Comparison of ENCODE assay signal across 12 cellular contexts in genomic region chr12:26863515-26863914, GRCh38. TPM values are rescaled to one million over a fixed set of nuclear protein-coding genes. Genes with fewer than 3 reads are reported as not detected.
DNase-seq lines count a peak whose midpoint lies in the region; ATAC-seq and TF ChIP-seq lines count a peak whose summit lies in the region.
"Had no signal": no experiment of that assay in that cellular context is flagged by ENCODE, and none has a peak within 500 bp of the region (broad histone marks: within the 10 kb centered on the region; RNA-seq: fewer than 3 reads in every experiment).

No MANE protein-coding gene starts in this region.

- H3K79me2 ChIP-seq in GM23248 (ENCODE audit: insufficient read depth) (no peaks in the 10 kb centered on the region), OCI-LY7 (ENCODE audit: insufficient read depth, low read depth, low read length) (no peaks in the 10 kb centered on the region), fibroblast of lung (ENCODE audit: control insufficient read depth, insufficient read depth, low read length) (no peaks in the 10 kb centered on the region)

- no peak overlapping the region for H3K4me2 ChIP-seq in GM23248 (ENCODE audit: unreplicated experiment)
- no peak overlapping the region for H3K4me2 ChIP-seq in OCI-LY7 (ENCODE audit: low read length)
- H3K4me2 ChIP-seq in fibroblast of lung (ENCODE audit: extremely low read depth, insufficient read depth, low read length) = no peak overlapping the region

- H3K27me3 ChIP-seq in BE2C = no peaks in the 10 kb centered on the region; the same call in 1 of the 2 replicates
- H3K27me3 ChIP-seq in GM23248 (replicated peaks; ENCODE audit: insufficient read depth) = no peaks in the 10 kb centered on the region; the same call in 1 of the 2 replicates
- no peaks in the 10 kb centered on the region for H3K27me3 ChIP-seq in fibroblast of lung (ENCODE audit: control insufficient read depth, insufficient read depth, low read length)
- no peaks in the 10 kb centered on the region for H3K27me3 ChIP-seq in stomach

- peaks cover under 1% of the 10 kb centered on the region for H3K4me1 Mint-ChIP-seq in endothelial cell (ENCODE audit: unreplicated experiment)

- no peaks in the 10 kb centered on the region for H3K36me3 ChIP-seq in BE2C
- H3K36me3 ChIP-seq in GM23248 (ENCODE audit: low read depth) = no peaks in the 10 kb centered on the region
- no peaks in the 10 kb centered on the region for H3K36me3 ChIP-seq in OCI-LY7 (ENCODE audit: insufficient read depth, low read length)
- no peaks in the 10 kb centered on the region for H3K36me3 ChIP-seq in fibroblast of lung (ENCODE audit: control insufficient read depth, insufficient read depth, low read length)
- H3K36me3 ChIP-seq in stomach = no peaks in the 10 kb centered on the region

- TF ChIP-seq EP300 in stomach (IDR thresholded peaks at IDR 0.05) = no peak

- H3K27ac Mint-ChIP-seq in endothelial cell (ENCODE audit: unreplicated experiment) = no peak overlapping the region

- no peak for TF ChIP-seq POLR2A in stomach (IDR thresholded peaks at IDR 0.05)

- H2AFZ ChIP-seq in GM23248 = no peak overlapping the region
- no peak overlapping the region for H2AFZ ChIP-seq in OCI-LY7 (ENCODE audit: low read length)
- no peak overlapping the region for H2AFZ ChIP-seq in fibroblast of lung (ENCODE audit: low read length)

- H3K9me3 ChIP-seq in BE2C (no peaks in the 10 kb centered on the region), GM23248 (ENCODE audit: low read depth) (no peaks in the 10 kb centered on the region), OCI-LY7 (ENCODE audit: low read length) (no peaks in the 10 kb centered on the region; the same call in 1 of the 2 replicates), fibroblast of lung (ENCODE audit: control insufficient read depth, insufficient read depth, low read depth, low read length) (no peaks in the 10 kb centered on the region), stomach (no peaks in the 10 kb centered on the region)

- DNase-seq in BE2C (no peak), GM23248 (peak; percentile 32), OCI-LY7 (ENCODE audit: low spot score) (peak; percentile 50), fibroblast of lung (ENCODE audit: low read depth in 2 of 2) (peak in 1 of 2 donors; percentile 34), GF-D8 (lab: John Stamatoyannopoulos, UW) (no peak), stomach (no peak), endothelial cell (ENCODE audit: low spot score) (no peak)
- DNase-seq: activated effector memory CD4-positive, alpha-beta T cell treated with Interleukin-2 at 50 U/mL for 16 hours; NCI-H2029 treated with DMSO at 0.1 percent for 48 hours; stimulated activated naive CD4-positive, alpha-beta T cell treated with Interleukin-2 at 50 U/mL for 16 hours had no signal

- no peak overlapping the region for H3K4me3 Mint-ChIP-seq in endothelial cell (ENCODE audit: unreplicated experiment)

- no peak overlapping the region for H3K4me3 ChIP-seq in BE2C (ENCODE audit: low read depth, low read length)
- H3K4me3 ChIP-seq in GM23248 = no peak overlapping the region
- H3K4me3 ChIP-seq in OCI-LY7 (ENCODE audit: low read depth, low read length, poor library complexity, severe bottlenecking) = no peak overlapping the region
- H3K4me3 ChIP-seq in fibroblast of lung (replicated peaks in 1 of 4; ENCODE audit: control extremely low read depth in 1 of 4, insufficient read depth in 1 of 4, low read depth in 3 of 4, low read length in 4 of 4) = no peak overlapping the region
- H3K4me3 ChIP-seq in stomach = no peak overlapping the region
- H3K4me3 ChIP-seq: lung had no signal

- H3K36me3 Mint-ChIP-seq in endothelial cell (ENCODE audit: low read depth, unreplicated experiment) = no peaks in the 10 kb centered on the region

- no TSS peak for BruUV-seq in OCI-LY7 (replicated peaks; lab: Mats Ljungman, UMichigan)

- no peaks in the 10 kb centered on the region for H3K9me2 ChIP-seq in GM23248 (ENCODE audit: insufficient read depth)
- H3K9me2 ChIP-seq in OCI-LY7 (ENCODE audit: insufficient read depth, low read length) = no peaks in the 10 kb centered on the region

- H3K27ac ChIP-seq in GM23248 (no peak overlapping the region), OCI-LY7 (ENCODE audit: low read depth, low read length, poor library complexity, severe bottlenecking) (no peak overlapping the region), fibroblast of lung (ENCODE audit: insufficient read depth, low read length) (no peak overlapping the region), stomach (no peak overlapping the region)

- WGBS in GM23248 (ENCODE audit: low coverage in 1 of 2, low lambda C conversion rate in 2 of 2, missing lambda C conversion rate in 2 of 2), 2 experiments = 61 to 62% methylated on average over 4 of the region's 4 CpGs
- WGBS in stomach, 5 donors = 54 to 62% (median 58%) methylated on average over 4 of the region's 4 CpGs

- H4K20me1 ChIP-seq in GM23248 (ENCODE audit: insufficient read depth) (no peaks in the 10 kb centered on the region), OCI-LY7 (ENCODE audit: insufficient read depth, low read length) (no peaks in the 10 kb centered on the region), fibroblast of lung (ENCODE audit: control insufficient read depth, extremely low read depth, insufficient read depth, low read length) (no peaks in the 10 kb centered on the region)

- H3K4me1 ChIP-seq in BE2C = no peaks in the 10 kb centered on the region
- no peaks in the 10 kb centered on the region for H3K4me1 ChIP-seq in GM23248 (ENCODE audit: insufficient read depth)
- H3K4me1 ChIP-seq in OCI-LY7 (ENCODE audit: insufficient read depth, low read length, poor library complexity, severe bottlenecking) = peaks cover 5% of the 10 kb centered on the region
- no peaks in the 10 kb centered on the region for H3K4me1 ChIP-seq in fibroblast of lung (ENCODE audit: control insufficient read depth, extremely low read depth, insufficient read depth, low read length)
- H3K4me1 ChIP-seq in stomach = no peaks in the 10 kb centered on the region

- ATAC-seq in HG02885 (IDR thresholded peaks at IDR 0.05; ENCODE audit: poor library complexity, unreplicated experiment) = no peak

- in situ Hi-C loops in GM23248 (cut with MboI) = no loop called here

- 0 out of 2 replicates have a peak, but pooled peaks have one; percentile 7 for TF ChIP-seq CTCF in BE2C (IDR thresholded peaks at IDR 0.05; ENCODE audit: low read depth, low read length)
- TF ChIP-seq CTCF in OCI-LY7 (conservative IDR thresholded peaks at IDR 0.05; ENCODE audit: low read length) = peak; percentile 77
- TF ChIP-seq CTCF in fibroblast of lung (conservative IDR thresholded peaks at IDR 0.05 in 1 of 2, IDR thresholded peaks at IDR 0.05 in 1 of 2; ENCODE audit: low read depth in 1 of 2, low read length in 2 of 2) = peak; percentile 32 to 51
- TF ChIP-seq CTCF in stomach (IDR thresholded peaks at IDR 0.05) = no peak
- no peak for TF ChIP-seq CTCF in endothelial cell (IDR thresholded peaks at IDR 0.05; ENCODE audit: unreplicated experiment)

- CTCF ChIA-PET in OCI-LY7 (lab: Charles Lee; ENCODE audit: unreplicated experiment) = interaction anchor here (1.9 kb wide), 1 partner anchor 22 kb away, joined by 6 read pairs; no protein-coding TSS in a partner anchor

- POLR2A ChIA-PET in OCI-LY7 (lab: Charles Lee) = interaction anchor here (0.5 to 1.4 kb wide), 6 partner anchors 9 to 582 kb away, joined by 3 to 5 read pairs (median 4); no protein-coding TSS in a partner anchor

- no peaks in the 10 kb centered on the region for H3K9me3 Mint-ChIP-seq in endothelial cell (ENCODE audit: unreplicated experiment)

- no peaks in the 10 kb centered on the region for H3F3A ChIP-seq in GM23248 (ENCODE audit: insufficient read depth)

- H3K9ac ChIP-seq in GM23248 = no peak overlapping the region
- H3K9ac ChIP-seq in fibroblast of lung (ENCODE audit: insufficient read depth, low read length) = no peak overlapping the region

- H3K27me3 Mint-ChIP-seq in endothelial cell (ENCODE audit: unreplicated experiment) = peaks cover 2% of the 10 kb centered on the region

- intact Hi-C loops in OCI-LY7 (cut with micrococcal nuclease; ENCODE audit: unreplicated experiment) = no loop called here
- intact Hi-C loops in stomach (cut with DNase I; ENCODE audit: low total_unique reads) = no loop called here

RNA-seq across cellular contexts. Expression of gene ITPR2, which starts 30.5 kb away (rescaled TPM):
- 3.2 TPM for polyA plus RNA-seq in BE2C (2012; ENCODE audit: insufficient read depth, insufficient read length, low read depth)
- 9.1 and 9.2 TPM in 2 replicates for total RNA-seq in GM23248 (2014; rRNA removed; shearing (Covaris generic))
- 3.6 and 5.0 TPM in 2 replicates for polyA plus RNA-seq in GM23248 (2016; fragmentation: Nextera tagmentation; extraction: Ambion mirVana)
- 25.6 and 33.7 TPM in 2 replicates for total RNA-seq in OCI-LY7 (2014; rRNA removed; shearing (Covaris generic))
- total RNA-seq in OCI-LY7 (2022) = 44.7 and 56.6 TPM in 2 replicates
- 13.6 and 24.6 TPM in 2 replicates for total RNA-seq in fibroblast of lung
- polyA plus RNA-seq in fibroblast of lung = 3.6 and 5.1 TPM in 2 replicates
- 2.9 and 3.4 TPM in 2 replicates for polyA plus RNA-seq in fibroblast of lung (2012)
- polyA minus RNA-seq in fibroblast of lung (ENCODE audit: low replicate concordance) = 5.1 and 5.7 TPM in 2 replicates
- total RNA-seq in stomach = 100 to 1,000 TPM in 1 of 5 donors, 10 to 100 TPM in 4; 23.2 to 172 (median 37.1) TPM
- 1 to 10 TPM; 1.4 to 2.3 (median 1.8) TPM for polyA plus RNA-seq in stomach
- total RNA-seq in endothelial cell (ENCODE audit: unreplicated experiment) = 33.8 TPM

Comparison
In these comparisons a context has a peak if more than half of its experiments do, and no peak if none do; other contexts are left out.
1. DNase-seq: peak in GM23248 (single experiment) and OCI-LY7 (single experiment); none in BE2C (single experiment), GF-D8 (single experiment), stomach (single experiment) and endothelial cell (single experiment).
2. CTCF ChIP-seq: peak in BE2C (single experiment), OCI-LY7 (single experiment) and fibroblast of lung (2 of 2); none in stomach (0 of 7) and endothelial cell (single experiment).